Comparison of ENCODE assay signal across 14 cellular contexts in genomic region chr17:58343131-58343530, GRCh38. TPM values are rescaled to one million over a fixed set of nuclear protein-coding genes. Genes with fewer than 3 reads are reported as not detected.
DNase-seq lines count a peak whose midpoint lies in the region; ATAC-seq lines count a peak whose summit lies in the region.
"Had no signal": no experiment of that assay in that cellular context is flagged by ENCODE, and none has a peak within 500 bp of the region (broad histone marks: within the 10 kb centered on the region; RNA-seq: fewer than 3 reads in every experiment).

No MANE protein-coding gene starts in this region.

- H3K4me1 ChIP-seq in BLaER1 = peaks cover 91% of the 10 kb centered on the region
- H3K4me1 ChIP-seq in muscle layer of duodenum (ENCODE audit: control insufficient read depth in 1 of 2, insufficient read depth in 2 of 2, low read length in 2 of 2) = peaks cover 12 to 24% of the 10 kb centered on the region in 2 donors

- H3K27me3 Mint-ChIP-seq in activated CD4-positive, alpha-beta memory T cell treated with anti-CD3 and anti-CD28 coated beads for 36 hours = no peaks in the 10 kb centered on the region
- H3K27me3 Mint-ChIP-seq: progenitor cell of endocrine pancreas had no signal

- POLR2A ChIA-PET in activated CD4-positive, alpha-beta memory T cell treated with anti-CD3 and anti-CD28 coated beads for 36 hours (lab: Charles Lee) = interaction anchor here (0.8 to 18.3 kb wide), 9 partner anchors 10 to 493 kb away, joined by 3 to 1114 read pairs (median 14); partner anchors contain the start of genes MRPS23, RNF43, SUPT4H1 and TSPOAP1

- peak overlapping the region; percentile 65 for H3K4me3 ChIP-seq in BLaER1
- H3K4me3 ChIP-seq in GM08714 (ENCODE audit: low read length) = peak overlapping the region; percentile 50; the same call in 1 of the 2 replicates
- H3K4me3 ChIP-seq in muscle layer of duodenum (ENCODE audit: low read depth in 1 of 2, low read length in 2 of 2) = no peak overlapping the region
- H3K4me3 ChIP-seq: vagina had no signal

- peaks cover 85% of the 10 kb centered on the region for H3K36me3 Mint-ChIP-seq in activated CD4-positive, alpha-beta memory T cell treated with anti-CD3 and anti-CD28 coated beads for 36 hours

- H3K9me3 Mint-ChIP-seq in activated CD4-positive, alpha-beta memory T cell treated with anti-CD3 and anti-CD28 coated beads for 36 hours = no peaks in the 10 kb centered on the region
- H3K9me3 Mint-ChIP-seq: endodermal cell had no signal

- H3K27me3 ChIP-seq in BLaER1 (no peaks in the 10 kb centered on the region), muscle layer of duodenum (ENCODE audit: low read depth, low read length) (no peaks in the 10 kb centered on the region)
- H3K27me3 ChIP-seq: brain microvascular endothelial cell, vagina had no signal

- H3K27ac ChIP-seq in BLaER1 (peak overlapping the region; percentile 100), muscle layer of duodenum (ENCODE audit: low read length) (peak overlapping the region; percentile 29)
- H3K27ac ChIP-seq: brain microvascular endothelial cell, vagina had no signal

- H3K36me3 ChIP-seq in BLaER1 (peaks cover 60% of the 10 kb centered on the region), muscle layer of duodenum (ENCODE audit: control insufficient read depth in 1 of 2, insufficient read depth in 2 of 2, low read length in 2 of 2) (peaks cover 39 to 47% of the 10 kb centered on the region in 2 donors)

- H3K9me3 ChIP-seq in BLaER1 (no peaks in the 10 kb centered on the region), muscle layer of duodenum (ENCODE audit: control insufficient read depth in 1 of 2, low read length in 2 of 2) (no peaks in the 10 kb centered on the region)
- H3K9me3 ChIP-seq: vagina had no signal

- H3K9ac ChIP-seq in BLaER1 = peak overlapping the region; percentile 91

- peak overlapping the region; percentile 92 for H3K4me3 Mint-ChIP-seq in activated CD4-positive, alpha-beta memory T cell treated with anti-CD3 and anti-CD28 coated beads for 36 hours
- H3K4me3 Mint-ChIP-seq: endodermal cell had no signal

- ATAC-seq in esophagus mucosa (no peak), HG02642 (IDR thresholded peaks at IDR 0.05; ENCODE audit: poor library complexity, unreplicated experiment) (no peak)

- CTCF ChIA-PET in activated CD4-positive, alpha-beta memory T cell treated with anti-CD3 and anti-CD28 coated beads for 36 hours (lab: Charles Lee) = interaction anchor here (2.0 to 3.9 kb wide), 5 partner anchors 9 to 77 kb away, joined by 6 to 113 read pairs (median 48); partner anchors contain the start of genes SUPT4H1 and TSPOAP1

- peak overlapping the region; percentile 98 for H3K27ac Mint-ChIP-seq in activated CD4-positive, alpha-beta memory T cell treated with anti-CD3 and anti-CD28 coated beads for 36 hours
- H3K27ac Mint-ChIP-seq: endodermal cell, progenitor cell of endocrine pancreas had no signal

- intact Hi-C loops in activated CD4-positive, alpha-beta memory T cell treated with anti-CD3 and anti-CD28 coated beads for 36 hours (cut with micrococcal nuclease) = loop anchor here (5.0 kb wide), 1 partner anchor 814 kb away; the partner anchor contains the start of genes PRR11 and SKA2

- peaks cover 45% of the 10 kb centered on the region for H3K4me1 Mint-ChIP-seq in activated CD4-positive, alpha-beta memory T cell treated with anti-CD3 and anti-CD28 coated beads for 36 hours (ENCODE audit: low read depth)

- peak overlapping the region; percentile 96 for H3K4me2 ChIP-seq in BLaER1

- peak; percentile 34 for DNase-seq in activated CD4-positive, alpha-beta memory T cell treated with anti-CD3 and anti-CD28 coated beads for 36 hours
- DNase-seq in DMS 273 treated with DMSO at 0.1 percent for 48 hours (lab: John Stamatoyannopoulos, UW) = no peak
- no peak for DNase-seq in NCI-H2107 treated with DMSO at 0.1 percent for 48 hours (lab: John Stamatoyannopoulos, UW; ENCODE audit: unreplicated experiment)
- DNase-seq: brain microvascular endothelial cell, HCEC 1CT, NCI-H2081 treated with DMSO at 0.1 percent for 48 hours had no signal

- H4K20me1 ChIP-seq in BLaER1 = peaks cover 14% of the 10 kb centered on the region

RNA-seq across cellular contexts. Expression of gene SUPT4H1, which starts 8.9 kb away (rescaled TPM):
- total RNA-seq in activated CD4-positive, alpha-beta memory T cell treated with anti-CD3 and anti-CD28 coated beads for 36 hours = 100 to 1,000 TPM; 113 to 114 TPM
- total RNA-seq in esophagus mucosa = 58.3 TPM

RNA-seq across cellular contexts. Expression of gene TSPOAP1, which starts 14.5 kb away (rescaled TPM):
- total RNA-seq in activated CD4-positive, alpha-beta memory T cell treated with anti-CD3 and anti-CD28 coated beads for 36 hours = 10 to 100 TPM; 21.6 to 22.7 TPM
- 2.6 TPM for total RNA-seq in esophagus mucosa

Comparison
In these comparisons a context has a peak if more than half of its experiments do, and no peak if none do; other contexts are left out.
1. H3K4me3 ChIP-seq: peak in BLaER1 (single experiment) and GM08714 (single experiment); none in muscle layer of duodenum (0 of 2).